8 cellular contexts compared by ENCODE assay signal in genomic region chr18:830315-830901, GRCh38. TPM values are rescaled to one million over a fixed set of nuclear protein-coding genes. Genes with fewer than 3 reads are reported as not detected.
A peak's percentile ranks its signal among the peaks of the same experiment; 100 is the strongest.
DNase-seq lines count a peak whose midpoint lies in the region; ATAC-seq and TF ChIP-seq lines count a peak whose summit lies in the region.

No MANE protein-coding gene starts in this region.

- H3K27ac ChIP-seq in dorsolateral prefrontal cortex = peak overlapping the region in 8 of 59 donors; percentile 6 to 40 (median 16)

- TF ChIP-seq CTCF in cardiac fibroblast (IDR thresholded peaks at IDR 0.05; ENCODE audit: low read depth, low read length) (no peak), dorsolateral prefrontal cortex (IDR thresholded peaks at IDR 0.05 in 54 of 56, conservative IDR thresholded peaks at IDR 0.05 in 2 of 56; ENCODE audit: low read depth in 1 of 56, partially characterized antibody in 56 of 56) (no peak)

- intact Hi-C loops in dorsolateral prefrontal cortex (cut with DNase I) = loop anchor here (2.0 to 10.0 kb wide), 5 partner anchors 88 to 546 kb away; no protein-coding TSS in a partner anchor

- H3K4me3 Mint-ChIP-seq in activated naive CD4-positive, alpha-beta T cell treated with anti-CD3 and anti-CD28 coated beads, Interleukin-2, amount 50 U/mL, for 24 hours = peak overlapping the region; percentile 67
- peak overlapping the region; percentile 5 to 79 (median 64) for H3K4me3 Mint-ChIP-seq in naive thymus-derived CD8-positive, alpha-beta T cell
- H3K4me3 Mint-ChIP-seq in stimulated activated memory B cell treated with anti-CD40 and anti-IgM and Interleukin-4, amounts not matched to agents 10 μg/mL and 1 μg/mL and 100 μg/mL, for 72 hours = no peak overlapping the region

- POLR2A ChIA-PET in naive thymus-derived CD8-positive, alpha-beta T cell (lab: Charles Lee) = interaction anchor here (0.8 to 2.3 kb wide), 14 partner anchors 9 to 1825 kb away, joined by 3 to 42 read pairs (median 4); partner anchors contain the start of genes ENOSF1, SMCHD1, THOC1 and YES1

- peak; percentile 47 for ATAC-seq in HG02763 (IDR thresholded peaks at IDR 0.05; ENCODE audit: unreplicated experiment)
- ATAC-seq in naive thymus-derived CD8-positive, alpha-beta T cell = peak; percentile 89
- no peak for ATAC-seq in stimulated activated memory B cell treated with anti-CD40 and anti-IgM and Interleukin-4, amounts not matched to agents 10 μg/mL and 1 μg/mL and 100 μg/mL, for 72 hours

- DNase-seq in activated naive CD4-positive, alpha-beta T cell treated with Interleukin-2 at 50 U/mL for 16 hours = no peak
- peak; percentile 6 to 50 for DNase-seq in NOMO-1 (lab: John Stamatoyannopoulos, UW; ENCODE audit: unreplicated experiment in 2 of 2)
- peak; percentile 88 to 94 for DNase-seq in cardiac fibroblast (ENCODE audit: low read depth in 2 of 2)
- peak in 8 of 10 donors; percentile 48 to 84 (median 68) for DNase-seq in naive thymus-derived CD8-positive, alpha-beta T cell
- no peak for DNase-seq in dorsolateral prefrontal cortex

- no peaks in the 10 kb centered on the region for H3K9me3 Mint-ChIP-seq in activated naive CD4-positive, alpha-beta T cell treated with anti-CD3 and anti-CD28 coated beads, Interleukin-2, amount 50 U/mL, for 24 hours
- H3K9me3 Mint-ChIP-seq in naive thymus-derived CD8-positive, alpha-beta T cell = no peaks in the 10 kb centered on the region
- no peaks in the 10 kb centered on the region for H3K9me3 Mint-ChIP-seq in stimulated activated memory B cell treated with anti-CD40 and anti-IgM and Interleukin-4, amounts not matched to agents 10 μg/mL and 1 μg/mL and 100 μg/mL, for 72 hours

- H3K36me3 Mint-ChIP-seq in activated naive CD4-positive, alpha-beta T cell treated with anti-CD3 and anti-CD28 coated beads, Interleukin-2, amount 50 U/mL, for 24 hours = no peaks in the 10 kb centered on the region
- H3K36me3 Mint-ChIP-seq in naive thymus-derived CD8-positive, alpha-beta T cell = no peaks in the 10 kb centered on the region
- no peaks in the 10 kb centered on the region for H3K36me3 Mint-ChIP-seq in stimulated activated memory B cell treated with anti-CD40 and anti-IgM and Interleukin-4, amounts not matched to agents 10 μg/mL and 1 μg/mL and 100 μg/mL, for 72 hours

- no peaks in the 10 kb centered on the region for H3K27me3 Mint-ChIP-seq in activated naive CD4-positive, alpha-beta T cell treated with anti-CD3 and anti-CD28 coated beads, Interleukin-2, amount 50 U/mL, for 24 hours
- H3K27me3 Mint-ChIP-seq in naive thymus-derived CD8-positive, alpha-beta T cell = peaks cover 0 to 12% (median 0%) of the 10 kb centered on the region in 5 donors
- H3K27me3 Mint-ChIP-seq in stimulated activated memory B cell treated with anti-CD40 and anti-IgM and Interleukin-4, amounts not matched to agents 10 μg/mL and 1 μg/mL and 100 μg/mL, for 72 hours = peaks cover 34% of the 10 kb centered on the region

- peaks cover 0 to 12% (median 0%) of the 10 kb centered on the region in 45 donors for H3K27me3 ChIP-seq in dorsolateral prefrontal cortex

- H3K4me1 Mint-ChIP-seq in activated naive CD4-positive, alpha-beta T cell treated with anti-CD3 and anti-CD28 coated beads, Interleukin-2, amount 50 U/mL, for 24 hours = peaks cover 38% of the 10 kb centered on the region
- H3K4me1 Mint-ChIP-seq in naive thymus-derived CD8-positive, alpha-beta T cell = peaks cover 14 to 34% (median 26%) of the 10 kb centered on the region in 4 donors
- H3K4me1 Mint-ChIP-seq in stimulated activated memory B cell treated with anti-CD40 and anti-IgM and Interleukin-4, amounts not matched to agents 10 μg/mL and 1 μg/mL and 100 μg/mL, for 72 hours = peaks cover 10% of the 10 kb centered on the region

- H3K27ac Mint-ChIP-seq in activated naive CD4-positive, alpha-beta T cell treated with anti-CD3 and anti-CD28 coated beads, Interleukin-2, amount 50 U/mL, for 24 hours = peak overlapping the region; percentile 92
- H3K27ac Mint-ChIP-seq in naive thymus-derived CD8-positive, alpha-beta T cell = peak overlapping the region; percentile 24 to 94 (median 86)
- no peak overlapping the region for H3K27ac Mint-ChIP-seq in stimulated activated memory B cell treated with anti-CD40 and anti-IgM and Interleukin-4, amounts not matched to agents 10 μg/mL and 1 μg/mL and 100 μg/mL, for 72 hours

- H3K4me3 ChIP-seq in cardiac fibroblast (replicated peaks in 1 of 2; ENCODE audit: low read depth in 2 of 2, low read length in 2 of 2) (peak overlapping the region in 1 of 2 donors; percentile 3), dorsolateral prefrontal cortex (peak overlapping the region in 1 of 59 donors; percentile 3)

RNA-seq across cellular contexts. Expression of gene YES1, which starts 18.4 kb away (rescaled TPM):
- 10 to 100 TPM; 13.8 to 17.9 TPM for total RNA-seq in naive thymus-derived CD8-positive, alpha-beta T cell
- 1 to 10 TPM in 2 of 3 donors, under 1 TPM in 1; 0.68 to 3.3 (median 2.9) TPM for polyA plus RNA-seq in naive thymus-derived CD8-positive, alpha-beta T cell
- total RNA-seq in dorsolateral prefrontal cortex = 10 to 100 TPM in 117 of 120 experiments, 1 to 10 TPM in 3; 8.8 to 48.7 (median 16.2) TPM

Comparison
In these comparisons a context has a peak if more than half of its experiments do, and no peak if none do; other contexts are left out.
1. DNase-seq: peak in NOMO-1 (2 of 2), cardiac fibroblast (2 of 2) and naive thymus-derived CD8-positive, alpha-beta T cell (8 of 10); none in activated naive CD4-positive, alpha-beta T cell treated with Interleukin-2 at 50 U/mL for 16 hours (single experiment) and dorsolateral prefrontal cortex (0 of 10).